9 cellular contexts compared by ENCODE assay signal in genomic region chr9:14316574-14317304, GRCh38. TPM values are rescaled to one million over a fixed set of nuclear protein-coding genes. Genes with fewer than 3 reads are reported as not detected.
DNase-seq lines count a peak whose midpoint lies in the region; ATAC-seq and TF ChIP-seq lines count a peak whose summit lies in the region.
"Had no signal": no experiment of that assay in that cellular context is flagged by ENCODE, and none has a peak within 500 bp of the region (broad histone marks: within the 10 kb centered on the region; RNA-seq: fewer than 3 reads in every experiment).

No MANE protein-coding gene starts in this region.

- no peak for TF ChIP-seq CTCF in H9 (conservative IDR thresholded peaks at IDR 0.05)
- no peak for TF ChIP-seq CTCF in right atrium auricular region (IDR thresholded peaks at IDR 0.05)
- no peak for TF ChIP-seq CTCF in gastrocnemius medialis (IDR thresholded peaks at IDR 0.05 in 4 of 5, conservative IDR thresholded peaks at IDR 0.05 in 1 of 5)
- TF ChIP-seq CTCF in MM.1S (IDR thresholded peaks at IDR 0.05; ENCODE audit: low read length) = no peak

- no peak overlapping the region for H4K91ac ChIP-seq in H9 (ENCODE audit: insufficient read length, low read depth, low read length)

- in situ Hi-C loops in gastrocnemius medialis (cut with MboI; ENCODE audit: low sequenced_read_pairs in 4 of 4) = loop anchor here in 1 of 4 donors (25.0 kb wide), 1 partner anchor 304 kb away; no protein-coding TSS in a partner anchor

- H2AK5ac ChIP-seq in H9 (ENCODE audit: insufficient read length, low read length) = no peak overlapping the region

- H3K23me2 ChIP-seq in H9 (ENCODE audit: insufficient read length, low read depth, low read length, poor library complexity, severe bottlenecking) = peaks cover 41% of the 10 kb centered on the region

- H3K9me3 ChIP-seq in H9 (ENCODE audit: control insufficient read depth, low read depth, low read length) = no peaks in the 10 kb centered on the region
- no peaks in the 10 kb centered on the region for H3K9me3 ChIP-seq in right atrium auricular region
- no peaks in the 10 kb centered on the region for H3K9me3 ChIP-seq in gastrocnemius medialis
- no peaks in the 10 kb centered on the region for H3K9me3 ChIP-seq in MM.1S (replicated peaks; ENCODE audit: insufficient read depth, low read length)

- no peak overlapping the region for H2AFZ ChIP-seq in H9 (ENCODE audit: low read length)
- no peak overlapping the region for H2AFZ ChIP-seq in MM.1S (ENCODE audit: low read length)

- H3K27ac Mint-ChIP-seq in H9 (peak overlapping the region in 2 of 3 experiments; percentile 85 to 91; a peak in 4 of 7 replicates), T-cell (no peak overlapping the region)

- H4K5ac ChIP-seq in H9 (ENCODE audit: insufficient read length, low read depth, low read length) = no peak overlapping the region

- no peaks in the 10 kb centered on the region for H3K79me1 ChIP-seq in H9 (ENCODE audit: insufficient read depth, low read depth, low read length, poor library complexity, severe bottlenecking)

- CTCF ChIA-PET in T-cell (lab: Charles Lee) = no interaction called here

- H3K9ac ChIP-seq in H9 (ENCODE audit: extremely low read depth, insufficient read length, low read length) (peak overlapping the region; percentile 43), MM.1S (ENCODE audit: low read length) (no peak overlapping the region)

- intact Hi-C loops in gastrocnemius medialis (cut with DNase I; ENCODE audit: low total_unique reads) = loop anchor here (5.0 kb wide), 2 partner anchors 304 to 609 kb away; no protein-coding TSS in a partner anchor

- no peaks in the 10 kb centered on the region for H3K36me3 ChIP-seq in right atrium auricular region
- H3K36me3 ChIP-seq in gastrocnemius medialis = no peaks in the 10 kb centered on the region
- no peaks in the 10 kb centered on the region for H3K36me3 ChIP-seq in MM.1S (replicated peaks; ENCODE audit: insufficient read depth, low read length)

- no peaks in the 10 kb centered on the region for H3K79me2 ChIP-seq in H9 (ENCODE audit: insufficient read depth, low read length)
- H3K79me2 ChIP-seq in MM.1S (ENCODE audit: low read length) = no peaks in the 10 kb centered on the region

- POLR2A ChIA-PET in T-cell (lab: Charles Lee) = no interaction called here

- no peak overlapping the region for H3K56ac ChIP-seq in H9 (ENCODE audit: insufficient read length, low read depth, low read length)

- no peak overlapping the region for H2BK120ac ChIP-seq in H9 (ENCODE audit: low read depth, low read length, poor library complexity, severe bottlenecking)

- H3K27ac ChIP-seq in H9 (ENCODE audit: insufficient read length, low read depth, low read length) (no peak overlapping the region), right atrium auricular region (peak overlapping the region; percentile 94 to 100), gastrocnemius medialis (peak overlapping the region; percentile 92 to 99 (median 98)), MM.1S (ENCODE audit: low read length) (no peak overlapping the region)

- H4K20me1 ChIP-seq in H9 (ENCODE audit: control insufficient read depth, insufficient read depth, insufficient read length) (no peaks in the 10 kb centered on the region), MM.1S (ENCODE audit: insufficient read depth, low read length) (no peaks in the 10 kb centered on the region)

- no peak overlapping the region for H4K8ac ChIP-seq in H9 (replicated peaks; ENCODE audit: insufficient read length, low read depth, low read length)

- peaks cover 60 to 65% of the 10 kb centered on the region in 2 experiments for H3K4me1 Mint-ChIP-seq in H9
- H3K4me1 Mint-ChIP-seq in T-cell = peaks cover 25 to 41% (median 31%) of the 10 kb centered on the region in 3 donors

- H3K27me3 Mint-ChIP-seq in H9 (ENCODE audit: low read depth) (peaks cover 31% of the 10 kb centered on the region), T-cell (peaks cover 53 to 59% of the 10 kb centered on the region in 2 donors)

- no peak for TF ChIP-seq POLR2A in gastrocnemius medialis (IDR thresholded peaks at IDR 0.05)

- no peak overlapping the region for H3K14ac ChIP-seq in H9 (ENCODE audit: insufficient read depth, low read length)

- H2BK15ac ChIP-seq in H9 (ENCODE audit: low read depth, low read length) = no peak overlapping the region

- H3K23ac ChIP-seq in H9 (ENCODE audit: insufficient read length, low read depth, low read length) = no peak overlapping the region

- H3K4me1 ChIP-seq in H9 (ENCODE audit: insufficient read depth, low read length) (peaks cover 8% of the 10 kb centered on the region; the same call in 1 of the 2 replicates), right atrium auricular region (peaks cover 0 to 57% of the 10 kb centered on the region in 2 donors), gastrocnemius medialis (peaks cover 50% of the 10 kb centered on the region in 2 donors), MM.1S (ENCODE audit: low read length) (0 out of 2 replicates have a peak, but pooled peaks cover 3% of the 10 kb centered on the region)

- H3K9me3 Mint-ChIP-seq in H9 = 0 out of 5 replicates have a peak, but pooled peaks cover 0 to 2% of the 10 kb centered on the region in 2 experiments
- peaks cover 0 to 3% (median 0%) of the 10 kb centered on the region in 3 donors for H3K9me3 Mint-ChIP-seq in T-cell
- H3K9me3 Mint-ChIP-seq: activated T-helper 1 cell treated with anti-CD3 and anti-CD28 coated beads, Interleukin-12 subunit alpha, Interleukin-12 subunit beta, Interleukin-2, Interleukin-4 antibody, amounts not matched to agents 30 ng/mL and 10 ng/mL and 1 ng/mL, durations not matched to agents 14 hours and 24 hours and 36 hours had no signal

- no peak overlapping the region for H3K4ac ChIP-seq in H9 (ENCODE audit: low read depth, low read length)

- peak overlapping the region; percentile 92 to 99 for H3K4me3 Mint-ChIP-seq in H9
- peak overlapping the region in 2 of 3 donors; percentile 47 to 84 for H3K4me3 Mint-ChIP-seq in T-cell

- H3K18ac ChIP-seq in H9 (ENCODE audit: insufficient read length, low read depth, low read length) = no peak overlapping the region

- no peak overlapping the region for H2BK5ac ChIP-seq in H9 (ENCODE audit: insufficient read length, low read length)

- 0 out of 2 replicates have a peak, but pooled peaks cover 3% of the 10 kb centered on the region for H3F3A ChIP-seq in MM.1S (ENCODE audit: insufficient read depth, low read length)

- H3T11ph ChIP-seq in H9 (ENCODE audit: low read length) = no peak overlapping the region

- peak overlapping the region; percentile 81 for H3K4me2 ChIP-seq in H9 (ENCODE audit: insufficient read depth, insufficient read length, low read length)
- no peak overlapping the region for H3K4me2 ChIP-seq in MM.1S (ENCODE audit: low read depth, low read length)

- H3K36me3 Mint-ChIP-seq in H9 (ENCODE audit: insufficient read depth in 1 of 3, low read depth in 3 of 3) (peaks cover 0 to 1% (median 0%) of the 10 kb centered on the region in 3 experiments; a peak in 1 of 7 replicates), T-cell (no peaks in the 10 kb centered on the region)

- no peak for DNase-seq in H9
- DNase-seq in T-cell = no peak
- no peak for DNase-seq in right atrium auricular region (ENCODE audit: low spot score)
- peak in 1 of 2 donors; percentile 50 for DNase-seq in gastrocnemius medialis
- DNase-seq in MM.1S = no peak
- no peak for DNase-seq in SHP77 treated with DMSO at 0.1 percent for 48 hours (lab: John Stamatoyannopoulos, UW)

- no peak overlapping the region for H2BK12ac ChIP-seq in H9 (ENCODE audit: insufficient read length, low read depth, low read length)

- no peaks in the 10 kb centered on the region for H3K27me3 ChIP-seq in H9 (ENCODE audit: insufficient read depth, low read length)
- no peaks in the 10 kb centered on the region for H3K27me3 ChIP-seq in right atrium auricular region
- H3K27me3 ChIP-seq in gastrocnemius medialis = no peaks in the 10 kb centered on the region
- H3K27me3 ChIP-seq in MM.1S (replicated peaks; ENCODE audit: insufficient read depth, low read length) = peaks cover 34% of the 10 kb centered on the region

- no CpG with 5 or more reads among the region's 8 CpGs for WGBS in H9 (ENCODE audit: extremely low coverage, insufficient read length, low lambda C conversion rate)

- no peaks in the 10 kb centered on the region for H3K9me2 ChIP-seq in MM.1S (replicated peaks; ENCODE audit: insufficient read depth, low read length)

- ATAC-seq in T-cell (replicated peaks in 1 of 4) = no peak
- no peak for ATAC-seq in gastrocnemius medialis
- ATAC-seq in GM18870 (IDR thresholded peaks at IDR 0.05; ENCODE audit: unreplicated experiment) = no peak
- ATAC-seq in HG02884 (IDR thresholded peaks at IDR 0.05; ENCODE audit: unreplicated experiment) = no peak

- H3K4me3 ChIP-seq in right atrium auricular region (peak overlapping the region; percentile 77 to 85), gastrocnemius medialis (peak overlapping the region; percentile 81 to 87 (median 84)), MM.1S (ENCODE audit: low read length) (no peak overlapping the region)

- no peak overlapping the region for H2BK20ac ChIP-seq in H9 (ENCODE audit: low read depth, low read length, poor library complexity, severe bottlenecking)

RNA-seq across cellular contexts. Expression of gene NFIB, which starts 2.8 kb away (rescaled TPM):
- 13.3 and 14.3 TPM in 2 replicates for total RNA-seq in H9 (2021)
- under 1 TPM in 4 of 5 donors, not detected in 1; 0.15 to 0.89 (median 0.39) TPM for total RNA-seq in T-cell
- 10 to 100 TPM; 74.4 to 80.1 TPM for total RNA-seq in right atrium auricular region
- total RNA-seq in gastrocnemius medialis = 10 to 100 TPM; 24.0 to 40.9 (median 30.6) TPM
- total RNA-seq: activated T-helper 1 cell treated with anti-CD3 and anti-CD28 coated beads, Interleukin-12 subunit alpha, Interleukin-12 subunit beta, Interleukin-2, Interleukin-4 antibody, amounts not matched to agents 30 ng/mL and 10 ng/mL and 1 ng/mL, durations not matched to agents 14 hours and 24 hours and 36 hours had no signal

Comparison
In these comparisons a context has a peak if more than half of its experiments do, and no peak if none do; other contexts are left out.
1. H3K27ac ChIP-seq: peak in right atrium auricular region (2 of 2) and gastrocnemius medialis (4 of 4); none in H9 (single experiment) and MM.1S (single experiment).
2. H3K27ac Mint-ChIP-seq: peak in H9 (2 of 3); none in T-cell (0 of 2).